ENCODE assay signal across 8 cellular contexts in the genomic region with DNA sequence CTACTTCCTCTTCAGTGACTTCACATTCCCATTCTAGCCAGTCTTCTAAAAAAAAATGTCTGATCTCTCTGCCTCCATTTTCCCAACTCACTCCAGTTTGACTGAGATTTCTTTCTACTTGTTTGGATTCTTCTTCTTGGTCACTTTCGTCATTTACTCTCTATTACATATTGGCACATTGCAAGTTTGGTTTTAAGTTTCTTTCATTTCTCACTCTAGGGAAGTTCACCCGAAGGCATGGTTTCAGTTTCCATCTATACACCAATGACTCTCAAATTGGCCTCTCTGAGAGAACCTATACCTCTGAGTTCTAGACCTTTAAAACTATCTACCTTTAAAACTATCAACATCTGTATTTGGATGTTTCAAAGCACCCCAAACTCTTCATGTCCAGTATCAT. TPM values are rescaled to one million over a fixed set of nuclear protein-coding genes. Genes with fewer than 3 reads are reported as not detected.
DNase-seq lines count a peak whose midpoint lies in the region; ATAC-seq and TF ChIP-seq lines count a peak whose summit lies in the region.

No MANE protein-coding gene starts in this region.

- no peaks in the 10 kb centered on the region for H3K36me3 ChIP-seq in Karpas-422 (ENCODE audit: insufficient read depth, low read length)
- no peaks in the 10 kb centered on the region for H3K36me3 ChIP-seq in sigmoid colon
- no peaks in the 10 kb centered on the region for H3K36me3 ChIP-seq in prostate gland

- H3K9me3 Mint-ChIP-seq in naive B cell: no peaks in the 10 kb centered on the region

- peak; percentile 98 for ATAC-seq in GM18909 (IDR thresholded peaks at IDR 0.05; ENCODE audit: poor library complexity, unreplicated experiment)
- ATAC-seq in HG02610 (IDR thresholded peaks at IDR 0.05; ENCODE audit: unreplicated experiment): peak; percentile 97
- peak; percentile 84 to 92 for ATAC-seq in naive B cell (ENCODE audit: low read depth in 2 of 2)

- no peaks in the 10 kb centered on the region for H3K27me3 ChIP-seq in Karpas-422 (ENCODE audit: low read length)
- no peaks in the 10 kb centered on the region for H3K27me3 ChIP-seq in sigmoid colon
- no peaks in the 10 kb centered on the region for H3K27me3 ChIP-seq in prostate gland (replicated peaks; ENCODE audit: insufficient read depth)

- H3K9me3 ChIP-seq in Karpas-422 (ENCODE audit: low read length) (no peaks in the 10 kb centered on the region), sigmoid colon (no peaks in the 10 kb centered on the region), prostate gland (no peaks in the 10 kb centered on the region)

- H3K36me3 Mint-ChIP-seq in naive B cell: no peaks in the 10 kb centered on the region

- no peaks in the 10 kb centered on the region for H3K27me3 Mint-ChIP-seq in naive B cell

- peak overlapping the region; percentile 83 for H2AFZ ChIP-seq in Karpas-422 (ENCODE audit: low read length)

- no peaks in the 10 kb centered on the region for H3K79me2 ChIP-seq in Karpas-422 (ENCODE audit: low read length)

- H3K4me3 ChIP-seq in Karpas-422 (ENCODE audit: low read length): peak overlapping the region; percentile 54
- H3K4me3 ChIP-seq in sigmoid colon: no peak overlapping the region
- no peak overlapping the region for H3K4me3 ChIP-seq in prostate gland

- 0 out of 2 replicates have a peak overlapping the region, but pooled peaks have one; percentile 39 for H3K9ac ChIP-seq in Karpas-422 (ENCODE audit: low read length)

- H3K4me3 Mint-ChIP-seq in naive B cell: no peak overlapping the region

- TF ChIP-seq CTCF in sigmoid colon (IDR thresholded peaks at IDR 0.05): no peak
- no peak for TF ChIP-seq CTCF in prostate gland (IDR thresholded peaks at IDR 0.05)

- peak overlapping the region; percentile 75 for H3K4me2 ChIP-seq in Karpas-422 (ENCODE audit: low read depth, low read length, poor library complexity, severe bottlenecking)

- H3K9me2 ChIP-seq in Karpas-422 (replicated peaks; ENCODE audit: insufficient read depth, low read length): no peaks in the 10 kb centered on the region

- TF ChIP-seq POLR2A in sigmoid colon (IDR thresholded peaks at IDR 0.05) (no peak), prostate gland (IDR thresholded peaks at IDR 0.05) (no peak)

- 39 to 40% methylated on average over 2 of the region's 2 CpGs for WGBS in sigmoid colon, 2 donors
- WGBS in prostate gland: 83% methylated on average over 2 of the region's 2 CpGs

- TF ChIP-seq EP300 in sigmoid colon (IDR thresholded peaks at IDR 0.05): no peak

- no peaks in the 10 kb centered on the region for H4K20me1 ChIP-seq in Karpas-422 (ENCODE audit: insufficient read depth, low read depth, low read length)

- no peaks in the 10 kb centered on the region for H3K4me1 Mint-ChIP-seq in naive B cell

- H3K27ac ChIP-seq in Karpas-422 (ENCODE audit: low read length): no peak overlapping the region
- peak overlapping the region in 1 of 4 donors; percentile 37 for H3K27ac ChIP-seq in sigmoid colon
- no peak overlapping the region for H3K27ac ChIP-seq in prostate gland

- H3K4me1 ChIP-seq in Karpas-422 (ENCODE audit: low read length) (peaks cover 9% of the 10 kb centered on the region), sigmoid colon (peaks cover 0 to 58% (median 35%) of the 10 kb centered on the region in 4 donors), prostate gland (replicated peaks) (no peaks in the 10 kb centered on the region)

- DNase-seq in Karpas-422: peak; percentile 42
- DNase-seq in naive B cell: peak; percentile 23
- no peak for DNase-seq in mucosa of gallbladder (ENCODE audit: low spot score)
- no peak for DNase-seq in sigmoid colon
- DNase-seq in NCI-H146 treated with DMSO at 0.1 percent for 48 hours (lab: John Stamatoyannopoulos, UW; ENCODE audit: unreplicated experiment): no peak
- no peak for DNase-seq in prostate gland (ENCODE audit: low spot score)

- intact Hi-C loops in sigmoid colon (cut with DNase I): loop anchor here (10.0 kb wide), 2 partner anchors 218 to 668 kb away; no protein-coding TSS in a partner anchor
- intact Hi-C loops in prostate gland (cut with DNase I): no loop called here

- H3K27ac Mint-ChIP-seq in naive B cell: no peak overlapping the region

RNA-seq across cellular contexts. Expression of gene CD109, which starts 51.3 kb away (rescaled TPM):
- 0.22 TPM in 1 of 2 replicates, not detected in the other for total RNA-seq in Karpas-422 (2014; rRNA removed; shearing (Covaris generic); ENCODE audit: low replicate concordance)
- polyA plus RNA-seq in naive B cell (ENCODE audit: low read depth in 6 of 6) (under 1 TPM in 1 of 6 donors, not detected in 5; 0.07 TPM), sigmoid colon (1 to 10 TPM in 1 of 3 donors, under 1 TPM in 2; under 0.01 to 1.2 (median 0.46) TPM)
- total RNA-seq in mucosa of gallbladder (3.9 TPM), sigmoid colon (10 to 100 TPM; 22.9 to 32.1 (median 24.6) TPM), prostate gland (1 to 10 TPM; 6.0 to 8.1 TPM)

Comparison
In these comparisons a context has a peak if more than half of its experiments do, and no peak if none do; other contexts are left out.
1. DNase-seq: peak in Karpas-422 (single experiment) and naive B cell (single experiment); none in mucosa of gallbladder (single experiment), sigmoid colon (single experiment), NCI-H146 treated with DMSO at 0.1 percent for 48 hours (single experiment) and prostate gland (single experiment).
2. Peak in every context shown above with its lines, with median percentiles within 50 percentile points of each other: ATAC-seq.